Comparison of ENCODE assay signal across 17 cellular contexts in the genomic region with DNA sequence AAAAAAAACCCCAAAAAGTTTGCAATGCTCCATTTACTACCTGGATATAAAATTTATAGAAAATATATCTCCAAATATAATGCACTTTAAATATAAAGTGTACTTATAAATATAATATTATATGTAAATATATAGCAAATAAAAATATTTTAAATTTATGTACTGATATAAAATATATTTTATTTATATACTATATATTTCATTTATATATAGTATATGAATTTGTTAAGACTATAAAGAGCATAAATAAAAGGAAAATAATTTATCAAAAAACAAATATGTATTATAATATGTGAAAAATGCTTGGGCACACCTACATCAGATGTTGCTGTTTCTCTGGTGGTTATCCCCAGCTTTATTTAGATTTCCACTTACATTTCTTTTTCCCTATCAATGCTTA.
DNase-seq lines count a peak whose midpoint lies in the region; FAIRE-seq and TF ChIP-seq lines count a peak whose summit lies in the region.
"Had no signal": no experiment of that assay in that cellular context is flagged by ENCODE, and none has a peak within 500 bp of the region (broad histone marks: within the 10 kb centered on the region; RNA-seq: fewer than 3 reads in every experiment).

No MANE protein-coding gene starts in this region.

- H3K4me1 ChIP-seq in small intestine (ENCODE audit: control insufficient read depth in 2 of 2, insufficient read depth in 1 of 2, low read depth in 1 of 2, low read length in 1 of 2) (no peaks in the 10 kb centered on the region), A673 (ENCODE audit: insufficient read depth, low read length, poor library complexity, severe bottlenecking) (no peaks in the 10 kb centered on the region)

- H3K36me3 ChIP-seq in small intestine (ENCODE audit: control insufficient read depth in 2 of 2, insufficient read depth in 2 of 2, low read length in 2 of 2) (no peaks in the 10 kb centered on the region), A673 (ENCODE audit: insufficient read depth, low read length, poor library complexity, severe bottlenecking) (no peaks in the 10 kb centered on the region)
- H3K36me3 ChIP-seq: BE2C; BLaER1 treated with 17β-estradiol and CSF1 and Interleukin-3, amounts not matched to agents 10 nM and 100 nM had no signal

- CTCF ChIA-PET in A673 (lab: Charles Lee), result no interaction called here

- H3K9me3 ChIP-seq in small intestine (ENCODE audit: control insufficient read depth, low read depth), result no peaks in the 10 kb centered on the region
- H3K9me3 ChIP-seq in A673 (ENCODE audit: low read depth, low read length, poor library complexity, severe bottlenecking), result no peaks in the 10 kb centered on the region
- H3K9me3 ChIP-seq: BE2C; BLaER1 treated with 17β-estradiol and CSF1 and Interleukin-3, amounts not matched to agents 10 nM and 100 nM had no signal

- FAIRE-seq in RCC 7860 (lab: Jason Lieb, UNC) (peak; percentile 84), endometrium (lab: Jason Lieb, UNC) (peak; percentile 78), small intestine (lab: Jason Lieb, UNC) (peak; percentile 90)

- no TSS peak for BruUV-seq in A673 (replicated peaks; lab: Mats Ljungman, UMichigan)

- H3K27me3 ChIP-seq in small intestine (ENCODE audit: control insufficient read depth in 2 of 2, insufficient read depth in 2 of 2, low read length in 2 of 2) (no peaks in the 10 kb centered on the region), A673 (replicated peaks; ENCODE audit: insufficient read depth, low read depth, low read length, poor library complexity) (no peaks in the 10 kb centered on the region)
- H3K27me3 ChIP-seq: BE2C; BLaER1 treated with 17β-estradiol and CSF1 and Interleukin-3, amounts not matched to agents 10 nM and 100 nM had no signal

- POLR2A ChIA-PET in A673 (lab: Charles Lee; ENCODE audit: low non-redundant PET), result no interaction called here

- intact Hi-C loops in A673 (cut with micrococcal nuclease; ENCODE audit: unreplicated experiment), result no loop called here

- no peak overlapping the region for H3K4me3 ChIP-seq in small intestine (ENCODE audit: low read depth in 1 of 2, low read length in 2 of 2)
- no peak overlapping the region for H3K4me3 ChIP-seq in A673 (ENCODE audit: low read depth, low read length, poor library complexity, severe bottlenecking)
- H3K4me3 ChIP-seq: BLaER1 treated with 17β-estradiol and CSF1 and Interleukin-3, amounts not matched to agents 10 nM and 100 nM; GM12878; GM23338 had no signal

- no peak for TF ChIP-seq CTCF in A673 (conservative IDR thresholded peaks at IDR 0.05; ENCODE audit: low read depth, low read length)

- DNase-seq in RCC 7860 (ENCODE audit: low spot score) (no peak), small intestine (no peak), amniotic stem cell (lab: John Stamatoyannopoulos, UW) (no peak), A673 (ENCODE audit: low spot score) (no peak)
- DNase-seq in activated effector memory CD4-positive, alpha-beta T cell treated with anti-CD3 and anti-CD28 coated beads, Interleukin-2, amount 50 U/mL, for 16 hours, result no peak
- DNase-seq: AML-193; BE2C; Calu3; CD4-positive, alpha-beta memory T cell; COR-L47; DND-41; GDM1; H9 had no signal

- H3K27ac ChIP-seq in small intestine (ENCODE audit: low read depth in 1 of 2, low read length in 1 of 2) (no peak overlapping the region), A673 (ENCODE audit: low read depth, low read length, poor library complexity, severe bottlenecking) (no peak overlapping the region)
- H3K27ac ChIP-seq: BLaER1 treated with 17β-estradiol and CSF1 and Interleukin-3, amounts not matched to agents 10 nM and 100 nM had no signal
